Comparison of ENCODE assay signal across 9 cellular contexts in the genomic region with DNA sequence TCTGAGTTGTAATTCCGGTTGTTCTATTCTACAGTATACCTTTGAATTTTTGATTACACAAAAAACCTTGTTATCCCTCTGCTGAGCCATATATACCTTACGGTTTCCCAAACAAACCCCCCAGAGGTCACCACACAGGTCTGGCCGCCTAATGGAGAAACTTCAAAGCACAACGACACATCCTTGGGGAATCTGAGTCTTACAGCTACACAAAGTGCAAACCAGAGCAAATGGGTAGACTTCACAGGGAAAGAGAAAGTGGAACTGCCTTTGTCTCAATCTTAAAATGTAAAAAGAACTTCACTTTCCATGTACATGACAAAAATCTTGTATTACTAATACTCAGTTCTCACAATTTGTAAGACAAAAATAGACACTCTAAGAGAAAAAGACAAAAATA. TPM values are rescaled to one million over a fixed set of nuclear protein-coding genes. Genes with fewer than 3 reads are reported as not detected.
DNase-seq lines count a peak whose midpoint lies in the region; ATAC-seq and TF ChIP-seq lines count a peak whose summit lies in the region.
"Had no signal": no experiment of that assay in that cellular context is flagged by ENCODE, and none has a peak within 500 bp of the region (broad histone marks: within the 10 kb centered on the region; RNA-seq: fewer than 3 reads in every experiment).

No MANE protein-coding gene starts in this region.

- no peaks in the 10 kb centered on the region for H3K9me2 ChIP-seq in PC-3 (replicated peaks; ENCODE audit: low read length)

- H3K36me3 ChIP-seq in CD8-positive, alpha-beta memory T cell (ENCODE audit: insufficient read depth, low read length): no peaks in the 10 kb centered on the region
- H3K36me3 ChIP-seq in PC-3 (ENCODE audit: low read depth, low read length) (no peaks in the 10 kb centered on the region), prostate gland (no peaks in the 10 kb centered on the region), neuronal stem cell (replicated peaks in 1 of 2; ENCODE audit: control insufficient read depth in 2 of 2, insufficient read depth in 2 of 2, low read length in 2 of 2) (peaks cover 2 to 14% of the 10 kb centered on the region in 2 donors)
- no peaks in the 10 kb centered on the region for H3K36me3 ChIP-seq in effector memory CD4-positive, alpha-beta T cell (ENCODE audit: control insufficient read depth, insufficient read depth, low read length)

- H2AK5ac ChIP-seq in neuronal stem cell (ENCODE audit: low read depth, low read length): no peak overlapping the region

- peaks cover 0 to 3% (median 3%) of the 10 kb centered on the region in 5 donors for H3K9me3 Mint-ChIP-seq in CD8-positive, alpha-beta memory T cell

- H3K36me3 Mint-ChIP-seq in CD8-positive, alpha-beta memory T cell: peaks cover 0 to 29% (median 2%) of the 10 kb centered on the region in 3 donors

- no peaks in the 10 kb centered on the region for H3K27me3 ChIP-seq in CD8-positive, alpha-beta memory T cell (ENCODE audit: insufficient read depth, low read length, poor library complexity, severe bottlenecking)
- H3K27me3 ChIP-seq in PC-3 (ENCODE audit: low read length): no peaks in the 10 kb centered on the region
- H3K27me3 ChIP-seq in prostate gland (replicated peaks; ENCODE audit: insufficient read depth): no peaks in the 10 kb centered on the region
- H3K27me3 ChIP-seq in effector memory CD4-positive, alpha-beta T cell (replicated peaks; ENCODE audit: control insufficient read depth, insufficient read depth, low read length, poor library complexity, severe bottlenecking): no peaks in the 10 kb centered on the region
- H3K27me3 ChIP-seq in neuronal stem cell (ENCODE audit: control insufficient read depth in 3 of 3, insufficient read depth in 3 of 3, low read depth in 1 of 3, low read length in 3 of 3): no peaks in the 10 kb centered on the region

- H2BK12ac ChIP-seq in neuronal stem cell (ENCODE audit: low read length): no peak overlapping the region

- no peak overlapping the region for H3K23ac ChIP-seq in neuronal stem cell (ENCODE audit: low read depth, low read length, poor library complexity)

- peaks cover 31% of the 10 kb centered on the region for H3K4me1 ChIP-seq in CD8-positive, alpha-beta memory T cell (ENCODE audit: insufficient read depth, low read length)
- H3K4me1 ChIP-seq in PC-3 (ENCODE audit: insufficient read depth, low read length) (peaks cover 14% of the 10 kb centered on the region; the same call in 1 of the 2 replicates), prostate gland (replicated peaks) (peaks cover 5% of the 10 kb centered on the region), neuronal stem cell (ENCODE audit: control insufficient read depth in 2 of 2, insufficient read depth in 1 of 2, low read depth in 1 of 2, low read length in 2 of 2) (peaks cover 0 to 13% of the 10 kb centered on the region in 2 donors)
- peaks cover 31% of the 10 kb centered on the region for H3K4me1 ChIP-seq in effector memory CD4-positive, alpha-beta T cell (ENCODE audit: control insufficient read depth, insufficient read depth, low read length, poor library complexity, severe bottlenecking)

- peak overlapping the region; percentile 41 to 99 (median 88) for H3K27ac Mint-ChIP-seq in CD8-positive, alpha-beta memory T cell

- H2AFZ ChIP-seq in PC-3 (ENCODE audit: low read length) (no peak overlapping the region), neuronal stem cell (ENCODE audit: low read length) (no peak overlapping the region)

- no peak overlapping the region for H2BK5ac ChIP-seq in neuronal stem cell (ENCODE audit: low read length)

- CTCF ChIA-PET in CD8-positive, alpha-beta memory T cell (lab: Charles Lee): interaction anchor here (4.8 kb wide), 1 partner anchor 14 kb away, joined by 41 read pairs; no protein-coding TSS in a partner anchor
- CTCF ChIA-PET in PC-3 (lab: Charles Lee): no interaction called here

- no peak overlapping the region for H2BK15ac ChIP-seq in neuronal stem cell (ENCODE audit: low read length)

- no TSS peak for BruUV-seq in PC-3 (replicated peaks; lab: Mats Ljungman, UMichigan)

- H3K79me2 ChIP-seq in PC-3 (ENCODE audit: low read length): peaks cover 72% of the 10 kb centered on the region

- no peak overlapping the region for H3K4ac ChIP-seq in neuronal stem cell (ENCODE audit: low read length)

- no peaks in the 10 kb centered on the region for H3K9me3 ChIP-seq in CD8-positive, alpha-beta memory T cell (ENCODE audit: low read length)
- H3K9me3 ChIP-seq in PC-3 (ENCODE audit: low read length) (no peaks in the 10 kb centered on the region), prostate gland (no peaks in the 10 kb centered on the region), neuronal stem cell (replicated peaks in 1 of 2; ENCODE audit: control insufficient read depth in 2 of 2, insufficient read depth in 1 of 2, low read depth in 1 of 2, low read length in 2 of 2) (peaks cover 0 to 1% of the 10 kb centered on the region in 2 donors)
- H3K9me3 ChIP-seq in effector memory CD4-positive, alpha-beta T cell (ENCODE audit: control insufficient read depth, low read length): no peaks in the 10 kb centered on the region

- TF ChIP-seq POLR2A in prostate gland (IDR thresholded peaks at IDR 0.05): no peak

- TF ChIP-seq CTCF in PC-3 (conservative IDR thresholded peaks at IDR 0.05; ENCODE audit: low read depth, low read length): no peak
- no peak for TF ChIP-seq CTCF in epithelial cell of proximal tubule (conservative IDR thresholded peaks at IDR 0.05; ENCODE audit: low read depth, low read length)
- TF ChIP-seq CTCF in prostate gland (IDR thresholded peaks at IDR 0.05): no peak

- H3K4me3 ChIP-seq in CD8-positive, alpha-beta memory T cell (ENCODE audit: low read length): peak overlapping the region; percentile 34
- H3K4me3 ChIP-seq in PC-3 (ENCODE audit: low read length) (peak overlapping the region; percentile 81; the same call in 1 of the 2 replicates), epithelial cell of proximal tubule (ENCODE audit: low read depth, low read length) (peak overlapping the region; percentile 34), prostate gland (peak overlapping the region in 1 of 2 donors; percentile 11), neuronal stem cell (ENCODE audit: low read length in 2 of 2) (no peak overlapping the region)
- no peak overlapping the region for H3K4me3 ChIP-seq in effector memory CD4-positive, alpha-beta T cell (ENCODE audit: insufficient read depth, low read depth, low read length, poor library complexity, severe bottlenecking)

- H3K27me3 Mint-ChIP-seq in CD8-positive, alpha-beta memory T cell: peaks cover 0 to 7% of the 10 kb centered on the region in 2 donors

- H4K20me1 ChIP-seq in PC-3 (ENCODE audit: low read length): peaks cover 19% of the 10 kb centered on the region; the same call in 1 of the 2 replicates

- WGBS in prostate gland: 45% methylated on average over 4 of the region's 4 CpGs
- WGBS in neuronal stem cell (ENCODE audit: extremely low coverage in 2 of 2, insufficient read length in 2 of 2, insufficient replicate concordance in 1 of 2), 2 donors: no CpG with 5 or more reads among the region's 4 CpGs

- H3K9ac ChIP-seq in PC-3 (ENCODE audit: low read length) (no peak overlapping the region), neuronal stem cell (ENCODE audit: low read depth, low read length, poor library complexity) (no peak overlapping the region)

- no peak overlapping the region for H3K27ac ChIP-seq in CD8-positive, alpha-beta memory T cell (ENCODE audit: low read depth, low read length)
- H3K27ac ChIP-seq in PC-3 (ENCODE audit: low read length) (no peak overlapping the region), prostate gland (peak overlapping the region; percentile 81 to 90), neuronal stem cell (replicated peaks; ENCODE audit: low read length) (no peak overlapping the region)
- H3K27ac ChIP-seq in effector memory CD4-positive, alpha-beta T cell (ENCODE audit: insufficient read depth, low read length, poor library complexity, severe bottlenecking): no peak overlapping the region
- H3K27ac ChIP-seq: HL-60 had no signal

- H4K8ac ChIP-seq in neuronal stem cell (ENCODE audit: low read depth, low read length): no peak overlapping the region

- H3K79me1 ChIP-seq in neuronal stem cell (ENCODE audit: low read depth, low read length): peaks cover 11% of the 10 kb centered on the region

- intact Hi-C loops in PC-3 (cut with micrococcal nuclease): no loop called here
- intact Hi-C loops in prostate gland (cut with DNase I): no loop called here

- H3K18ac ChIP-seq in neuronal stem cell (ENCODE audit: low read length): no peak overlapping the region

- POLR2A ChIA-PET in CD8-positive, alpha-beta memory T cell (lab: Charles Lee): no interaction called here
- POLR2A ChIA-PET in PC-3 (lab: Charles Lee; ENCODE audit: unreplicated experiment): no interaction called here

- no peak for DNase-seq in CD8-positive, alpha-beta memory T cell
- DNase-seq in PC-3 (no peak), epithelial cell of proximal tubule (ENCODE audit: low read depth) (no peak), prostate gland (ENCODE audit: low spot score) (no peak), neuronal stem cell (ENCODE audit: low spot score) (no peak), NCI-H446 (lab: John Stamatoyannopoulos, UW) (no peak)
- no peak for DNase-seq in effector memory CD4-positive, alpha-beta T cell

- H4K91ac ChIP-seq in neuronal stem cell (ENCODE audit: low read depth, low read length, poor library complexity): no peak overlapping the region

- no peak overlapping the region for H2BK120ac ChIP-seq in neuronal stem cell (ENCODE audit: low read depth, low read length)

- H3K4me2 ChIP-seq in PC-3 (ENCODE audit: low read length) (peak overlapping the region; percentile 73), neuronal stem cell (ENCODE audit: insufficient read depth, low read length, poor library complexity, severe bottlenecking) (no peak overlapping the region)

- ATAC-seq in PC-3: no peak
- no peak for ATAC-seq in HG02973 (IDR thresholded peaks at IDR 0.05; ENCODE audit: unreplicated experiment)

- H3K4me1 Mint-ChIP-seq in CD8-positive, alpha-beta memory T cell: peaks cover 44 to 71% (median 46%) of the 10 kb centered on the region in 3 donors

- no peaks in the 10 kb centered on the region for H3F3A ChIP-seq in PC-3 (ENCODE audit: low read length, unreplicated experiment)

- peak overlapping the region; percentile 72 to 94 (median 82) for H3K4me3 Mint-ChIP-seq in CD8-positive, alpha-beta memory T cell

- H3K14ac ChIP-seq in neuronal stem cell (ENCODE audit: low read length): no peak overlapping the region

RNA-seq across cellular contexts. Expression of a gene that starts 2.7 kb away (rescaled TPM):
- 10 to 100 TPM; 35.6 to 40.9 TPM for total RNA-seq in CD8-positive, alpha-beta memory T cell
- polyA plus RNA-seq in CD8-positive, alpha-beta memory T cell: 27.4 TPM
- 14.8 and 17.7 TPM in 2 replicates for total RNA-seq in PC-3 (2014; rRNA removed)
- 14.8 and 18.0 TPM in 2 replicates for total RNA-seq in epithelial cell of proximal tubule
- 10 to 100 TPM; 39.5 to 65.8 TPM for total RNA-seq in prostate gland
- 9.0 TPM for polyA plus RNA-seq in neuronal stem cell (2013, experiment 1 of 2)
- 8.4 TPM for polyA plus RNA-seq in neuronal stem cell (2013, experiment 2 of 2)

RNA-seq across cellular contexts. Expression of a gene that starts 11.3 kb away (rescaled TPM):
- 10 to 100 TPM; 47.1 to 51.5 TPM for total RNA-seq in CD8-positive, alpha-beta memory T cell
- 151 TPM for polyA plus RNA-seq in CD8-positive, alpha-beta memory T cell
- total RNA-seq in PC-3 (2014; rRNA removed) (11.0 and 11.9 TPM in 2 replicates), epithelial cell of proximal tubule (39.3 and 39.5 TPM in 2 replicates), prostate gland (10 to 100 TPM; 41.9 to 51.8 TPM)
- 41.5 TPM for polyA plus RNA-seq in neuronal stem cell (2013, experiment 1 of 2)
- 41.0 TPM for polyA plus RNA-seq in neuronal stem cell (2013, experiment 2 of 2)

Comparison
In these comparisons a context has a peak if more than half of its experiments do, and no peak if none do; other contexts are left out.
1. H3K27ac ChIP-seq: peak in prostate gland (2 of 2); none in CD8-positive, alpha-beta memory T cell (single experiment), PC-3 (single experiment), effector memory CD4-positive, alpha-beta T cell (single experiment) and neuronal stem cell (single experiment).
2. H3K4me3 ChIP-seq: peak in CD8-positive, alpha-beta memory T cell (single experiment), PC-3 (single experiment) and epithelial cell of proximal tubule (single experiment); none in effector memory CD4-positive, alpha-beta T cell (single experiment) and neuronal stem cell (0 of 2).